ENCODE assay signal across 8 cellular contexts in the genomic region with DNA sequence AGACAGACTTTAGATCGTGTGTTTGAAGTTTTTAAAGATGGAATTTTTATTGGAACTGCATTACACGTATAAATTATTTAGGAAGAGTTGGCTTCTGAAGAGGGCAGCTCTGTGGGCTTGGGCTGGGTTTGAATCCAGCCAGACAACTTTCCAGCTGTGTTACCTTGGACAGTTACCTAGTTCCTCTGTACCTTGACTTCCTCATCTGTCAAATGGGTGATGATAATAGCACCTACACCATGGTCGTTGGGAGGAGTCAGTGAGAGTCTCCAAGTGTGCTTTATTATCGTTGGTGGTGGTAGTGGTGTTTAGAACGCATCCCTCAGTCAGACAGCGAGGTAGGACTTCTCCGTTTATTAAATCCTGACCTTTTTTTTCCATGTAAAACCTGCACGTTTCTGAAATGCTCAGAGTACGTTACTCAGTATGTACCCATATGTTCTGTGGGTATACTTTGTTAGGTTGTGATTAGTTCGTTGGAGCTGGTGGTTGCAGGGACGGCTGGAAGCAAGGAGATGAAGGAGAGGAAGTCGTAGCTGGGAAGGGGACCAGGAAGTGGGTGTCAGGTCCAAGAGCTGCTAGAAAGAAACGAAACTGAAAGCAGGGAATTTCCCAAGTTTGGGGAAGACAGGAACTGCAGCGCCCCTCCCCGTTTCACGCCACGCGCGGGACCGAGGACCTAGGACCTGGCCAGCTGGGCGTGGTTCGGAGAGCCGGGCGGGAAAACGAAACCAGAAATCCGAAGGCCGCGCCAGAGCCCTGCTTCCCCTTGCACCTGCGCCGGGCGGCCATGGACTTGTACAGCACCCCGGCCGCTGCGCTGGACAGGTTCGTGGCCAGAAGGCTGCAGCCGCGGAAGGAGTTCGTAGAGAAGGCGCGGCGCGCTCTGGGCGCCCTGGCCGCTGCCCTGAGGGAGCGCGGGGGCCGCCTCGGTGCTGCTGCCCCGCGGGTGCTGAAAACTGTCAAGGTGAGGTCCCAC. TPM values are rescaled to one million over a fixed set of nuclear protein-coding genes. Genes with fewer than 3 reads are reported as not detected.
DNase-seq lines count a peak whose midpoint lies in the region; ATAC-seq, FAIRE-seq and TF ChIP-seq lines count a peak whose summit lies in the region.

A gene with protein sequence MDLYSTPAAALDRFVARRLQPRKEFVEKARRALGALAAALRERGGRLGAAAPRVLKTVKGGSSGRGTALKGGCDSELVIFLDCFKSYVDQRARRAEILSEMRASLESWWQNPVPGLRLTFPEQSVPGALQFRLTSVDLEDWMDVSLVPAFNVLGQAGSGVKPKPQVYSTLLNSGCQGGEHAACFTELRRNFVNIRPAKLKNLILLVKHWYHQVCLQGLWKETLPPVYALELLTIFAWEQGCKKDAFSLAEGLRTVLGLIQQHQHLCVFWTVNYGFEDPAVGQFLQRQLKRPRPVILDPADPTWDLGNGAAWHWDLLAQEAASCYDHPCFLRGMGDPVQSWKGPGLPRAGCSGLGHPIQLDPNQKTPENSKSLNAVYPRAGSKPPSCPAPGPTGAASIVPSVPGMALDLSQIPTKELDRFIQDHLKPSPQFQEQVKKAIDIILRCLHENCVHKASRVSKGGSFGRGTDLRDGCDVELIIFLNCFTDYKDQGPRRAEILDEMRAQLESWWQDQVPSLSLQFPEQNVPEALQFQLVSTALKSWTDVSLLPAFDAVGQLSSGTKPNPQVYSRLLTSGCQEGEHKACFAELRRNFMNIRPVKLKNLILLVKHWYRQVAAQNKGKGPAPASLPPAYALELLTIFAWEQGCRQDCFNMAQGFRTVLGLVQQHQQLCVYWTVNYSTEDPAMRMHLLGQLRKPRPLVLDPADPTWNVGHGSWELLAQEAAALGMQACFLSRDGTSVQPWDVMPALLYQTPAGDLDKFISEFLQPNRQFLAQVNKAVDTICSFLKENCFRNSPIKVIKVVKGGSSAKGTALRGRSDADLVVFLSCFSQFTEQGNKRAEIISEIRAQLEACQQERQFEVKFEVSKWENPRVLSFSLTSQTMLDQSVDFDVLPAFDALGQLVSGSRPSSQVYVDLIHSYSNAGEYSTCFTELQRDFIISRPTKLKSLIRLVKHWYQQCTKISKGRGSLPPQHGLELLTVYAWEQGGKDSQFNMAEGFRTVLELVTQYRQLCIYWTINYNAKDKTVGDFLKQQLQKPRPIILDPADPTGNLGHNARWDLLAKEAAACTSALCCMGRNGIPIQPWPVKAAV (plus strand): TSS at position 734 of the 979 bp plus-strand sequence. CDS start 57 bp downstream, at position 791.

- H3K36me3 ChIP-seq in kidney (ENCODE audit: control insufficient read depth in 1 of 2, insufficient read depth in 2 of 2, low read length in 2 of 2): no peaks in the 10 kb centered on the region

- ATAC-seq in HG03469 (IDR thresholded peaks at IDR 0.05; ENCODE audit: unreplicated experiment): no peak

- H3K9ac ChIP-seq in kidney (ENCODE audit: low read length in 2 of 2): peak within 1 kb of the TSS; percentile 48 to 72

- DNase-seq in AML-193 (lab: John Stamatoyannopoulos, UW) (peak; percentile 64 to 65), GM19240 (ENCODE audit: insufficient read length, low spot score) (peak; percentile 28), NCI-H1048 (lab: John Stamatoyannopoulos, UW) (peak; percentile 48), cerebellum (ENCODE audit: low spot score) (peak; percentile 54), kidney (peak; percentile 96)
- DNase-seq in activated CD4-positive, CD25-positive, alpha-beta regulatory T cell treated with anti-CD3 and anti-CD28 coated beads, Interleukin-2, amount 50 U/mL, for 16 hours (ENCODE audit: low read depth, low spot score): peak; percentile 21
- peak; percentile 40 to 43 for DNase-seq in stimulated activated CD4-positive, alpha-beta T cell treated with anti-CD3 and anti-CD28 coated beads, Interleukin-15, amount 100 ng/mL, for 1 hour (ENCODE audit: low read depth in 1 of 2, low spot score in 1 of 2)

- peaks cover 0 to 9% of the 10 kb centered on the region in 2 donors for H3K4me1 ChIP-seq in kidney (ENCODE audit: control insufficient read depth in 1 of 2, insufficient read depth in 1 of 2, low read depth in 1 of 2, low read length in 2 of 2)

- intact Hi-C loops in kidney (cut with DNase I): no loop called here

- peak within 1 kb of the TSS; percentile 70 to 81 for H3K4me3 ChIP-seq in kidney (ENCODE audit: low read length in 2 of 2)

- TF ChIP-seq CTCF in kidney (IDR thresholded peaks at IDR 0.05; ENCODE audit: borderline replicate concordance, extremely low read depth, insufficient read depth): no peak

- no peaks in the 10 kb centered on the region for H3K9me3 ChIP-seq in kidney (ENCODE audit: control insufficient read depth in 1 of 2, low read length in 2 of 2)

- no peak for FAIRE-seq in kidney (lab: Jason Lieb, UNC)

- H3K27ac ChIP-seq in kidney (ENCODE audit: low read depth in 2 of 2, low read length in 2 of 2): peak within 1 kb of the TSS in 1 of 2 donors; percentile 55

RNA-seq across cellular contexts. Expression of the gene that starts here (rescaled TPM):
- 5.4 TPM for total RNA-seq in cerebellum
- 15.6 TPM for total RNA-seq in kidney
- polyA plus RNA-seq in kidney (ENCODE audit: insufficient read depth, low read depth, low replicate concordance): 2.5 TPM

Comparison
In these comparisons a context has a peak if more than half of its experiments do, and no peak if none do; other contexts are left out.
1. DNase-seq: peak in every context shown above with its lines; median percentile 96 in kidney; 64 in AML-193; 54 in cerebellum; 48 in NCI-H1048; 42 in stimulated activated CD4-positive, alpha-beta T cell treated with anti-CD3 and anti-CD28 coated beads, Interleukin-15, amount 100 ng/mL, for 1 hour; 28 in GM19240; 21 in activated CD4-positive, CD25-positive, alpha-beta regulatory T cell treated with anti-CD3 and anti-CD28 coated beads, Interleukin-2, amount 50 U/mL, for 16 hours.